In genomic region chr14:94136575-94137331, GRCh38 we compare ENCODE assay signal across 8 cellular contexts. TPM values are rescaled to one million over a fixed set of nuclear protein-coding genes. Genes with fewer than 3 reads are reported as not detected.
DNase-seq lines count a peak whose midpoint lies in the region; ATAC-seq, FAIRE-seq and TF ChIP-seq lines count a peak whose summit lies in the region.

No MANE protein-coding gene starts in this region.

- no peaks in the 10 kb centered on the region for H3K36me3 ChIP-seq in HepG2 (replicated peaks in 1 of 2; ENCODE audit: control insufficient read depth in 1 of 2, insufficient read depth in 2 of 2, low read length in 2 of 2)

- no peaks in the 10 kb centered on the region for H3K4me1 ChIP-seq in A549
- H3K4me1 ChIP-seq in HepG2 (ENCODE audit: insufficient read depth, low read length), result peaks cover 27% of the 10 kb centered on the region

- H3K36me3 Mint-ChIP-seq in chondrocyte (ENCODE audit: low read depth), result peaks cover 8% of the 10 kb centered on the region

- FAIRE-seq in A549 (lab: Jason Lieb, UNC), result peak; percentile 46
- peak; percentile 90 for FAIRE-seq in HepG2 (lab: Jason Lieb, UNC)

- no peak overlapping the region for H3K4me3 Mint-ChIP-seq in chondrocyte (ENCODE audit: unreplicated experiment)

- DNase-seq in A549 (ENCODE audit: low read depth in 1 of 2, low spot score in 1 of 2) (peak; percentile 74 to 83), NCI-H510A (lab: John Stamatoyannopoulos, UW) (peak; percentile 66), chondrocyte (ENCODE audit: low spot score) (no peak), HepG2 (ENCODE audit: low spot score) (peak; percentile 80)
- peak; percentile 70 to 88 for DNase-seq in activated CD4-positive, alpha-beta T cell treated with anti-CD3 and anti-CD28 coated beads for 24 hours (ENCODE audit: low read depth in 2 of 2)
- peak; percentile 55 to 84 (median 66) for DNase-seq in stimulated activated CD4-positive, alpha-beta T cell treated with anti-CD3 and anti-CD28 coated beads, TNF-alpha, amount 100 ng/mL, for 1 hour (ENCODE audit: low read depth in 3 of 3, low spot score in 1 of 3)

- H3K27ac ChIP-seq in A549 (no peak overlapping the region), HepG2 (ENCODE audit: extremely low read length, insufficient read depth, low read length) (no peak overlapping the region)

- H3K4me2 ChIP-seq in A549, result peak overlapping the region; percentile 45; the same call in 2 of the 3 replicates
- peak overlapping the region; percentile 76 for H3K4me2 ChIP-seq in HepG2 (ENCODE audit: low read depth, low read length)

- CTCF ChIA-PET in A549 (lab: Yijun Ruan, JAX), result interaction anchor here (0.6 to 3.9 kb wide), 65 partner anchors 9 to 1859 kb away, joined by 3 to 82 read pairs (median 4); partner anchors contain the start of gene OTUB2
- CTCF ChIA-PET in HepG2 (lab: Yijun Ruan, JAX; ENCODE audit: low intra/inter-chr PET ratio, low total read pairs), result interaction anchor here (0.7 to 1.7 kb wide), 7 partner anchors 86 to 200 kb away, joined by 3 to 12 read pairs (median 4); no protein-coding TSS in a partner anchor

- TF ChIP-seq EP300 in A549 (IDR thresholded peaks at IDR 0.05) (no peak), HepG2 (IDR thresholded peaks at IDR 0.05; ENCODE audit: low read depth in 2 of 2, low read length in 2 of 2) (no peak), HepG2 (CRISPR knock-in tag; IDR thresholded peaks at IDR 0.05; ENCODE audit: borderline replicate concordance) (no peak)

- in situ Hi-C loops in HepG2 (cut with HindIII; ENCODE audit: extremely low pct_ligation_motif_present, low pct_unique_long_range_greater_than_20kb), result loop anchor here (5.0 kb wide), 3 partner anchors 99 to 194 kb away; no protein-coding TSS in a partner anchor

- H3K79me2 ChIP-seq in HepG2 (ENCODE audit: insufficient read depth, low read length), result no peaks in the 10 kb centered on the region

- H3K9me3 ChIP-seq in A549 (no peaks in the 10 kb centered on the region), HepG2 (ENCODE audit: low read length) (peaks cover 8% of the 10 kb centered on the region)

- H3K9me3 Mint-ChIP-seq in chondrocyte (ENCODE audit: low read depth), result peaks cover 8% of the 10 kb centered on the region

- peak; percentile 85 for TF ChIP-seq CTCF in A549 (IDR thresholded peaks at IDR 0.05)
- TF ChIP-seq CTCF in chondrocyte (IDR thresholded peaks at IDR 0.05), result peak; percentile 95
- TF ChIP-seq CTCF in HepG2 (CRISPR knock-in tag; IDR thresholded peaks at IDR 0.05), result peak; percentile 98

- no peak overlapping the region for H3K4me3 ChIP-seq in A549
- H3K4me3 ChIP-seq in HepG2 (replicated peaks in 1 of 3; ENCODE audit: insufficient read depth in 1 of 3, low read depth in 2 of 3, low read length in 3 of 3), result peak overlapping the region in 2 of 3 experiments; percentile 19 to 48; a peak in 3 of 6 replicates

- WGBS in A549 (ENCODE audit: missing lambda C conversion rate), result 25% methylated on average over 18 of the region's 18 CpGs
- WGBS in HepG2 (ENCODE audit: low lambda C conversion rate), result 50% methylated on average over 9 of the region's 18 CpGs

- H3K27me3 ChIP-seq in HepG2 (ENCODE audit: control insufficient read depth in 1 of 2, insufficient read depth in 2 of 2, low read length in 2 of 2), result peaks cover 2 to 25% of the 10 kb centered on the region in 2 experiments; a peak in 4 of 5 replicates

- ATAC-seq in A549 (peak; percentile 87 to 98), GM18505 (IDR thresholded peaks at IDR 0.05; ENCODE audit: unreplicated experiment) (peak; percentile 80), HG03103 (IDR thresholded peaks at IDR 0.05; ENCODE audit: low read depth, unreplicated experiment) (peak; percentile 62), HepG2 (peak; percentile 93)

- POLR2A ChIA-PET in A549 (lab: Yijun Ruan, JAX) (interaction anchor here (1.3 kb wide), 2 partner anchors 56 to 86 kb away, joined by 4 to 6 read pairs; partner anchors contain the start of genes DDX24 and IFI27L1), HepG2 (lab: Yijun Ruan, JAX) (interaction anchor here (0.5 to 1.6 kb wide), 5 partner anchors 43 to 171 kb away, joined by 3 to 10 read pairs (median 5); partner anchors contain the start of gene SERPINA10)

- intact Hi-C loops in HepG2 (cut with micrococcal nuclease; ENCODE audit: unreplicated experiment), result loop anchor here (1.0 to 10.0 kb wide), 6 partner anchors 44 to 238 kb away; partner anchors contain the start of gene SERPINA10

- no peak overlapping the region for H3K27ac Mint-ChIP-seq in chondrocyte (ENCODE audit: unreplicated experiment)

- no peaks in the 10 kb centered on the region for H4K20me1 ChIP-seq in HepG2 (ENCODE audit: insufficient read depth, low read length)

- TF ChIP-seq POLR2A in A549 (IDR thresholded peaks at IDR 0.05; ENCODE audit: low read length) (no peak), GM18505 (IDR thresholded peaks at IDR 0.05; ENCODE audit: borderline replicate concordance, extremely low read depth, insufficient read depth, insufficient read length) (no peak), HepG2 (IDR thresholded peaks at IDR 0.05; ENCODE audit: insufficient read depth in 1 of 2, low read depth in 2 of 2, low read length in 2 of 2) (no peak)

- no peak overlapping the region for H3K9ac ChIP-seq in HepG2 (ENCODE audit: insufficient read depth, low read depth, low read length)

- peaks cover 18% of the 10 kb centered on the region for H3K27me3 Mint-ChIP-seq in chondrocyte (ENCODE audit: low read depth)

- no peak overlapping the region for H2AFZ ChIP-seq in HepG2 (ENCODE audit: low read length)

- no TSS peak for BruUV-seq in HepG2 (replicated peaks; lab: Mats Ljungman, UMichigan)

- TF ChIP-seq RAD21 in A549 (conservative IDR thresholded peaks at IDR 0.05 in 1 of 2, IDR thresholded peaks at IDR 0.05 in 1 of 2) (peak; percentile 84 to 93), HepG2 (CRISPR knock-in tag; IDR thresholded peaks at IDR 0.05) (peak; percentile 95)

- no peaks in the 10 kb centered on the region for H3K4me1 Mint-ChIP-seq in chondrocyte (ENCODE audit: low read depth)

RNA-seq across cellular contexts. Expression of gene IFI27L2, which starts 7.3 kb away (rescaled TPM):
- polyA plus RNA-seq in A549 (2011; rRNA removed) (20.3 and 26.9 TPM in 2 replicates), A549 (2017; fragmentation: RNase III; extraction: RNeasy Plus Mini Kit Qiagen cat#74134 plus additional on column Dnase treatment) (58.0 to 69.2 TPM (median 64.4 TPM) in 3 replicates), HepG2 (2011; rRNA removed) (4.8 and 6.9 TPM in 2 replicates)
- polyA plus RNA-seq in A549 (2012; cell fraction: cytosol; rRNA removed), result 64.6 and 67.6 TPM in 2 replicates
- 35.4 and 56.9 TPM in 2 replicates for polyA plus RNA-seq in A549 (2012; cell fraction: nucleus; rRNA removed)
- polyA minus RNA-seq in A549 (2011; rRNA and poly(A)+ RNA removed), result 4.5 and 5.7 TPM in 2 replicates
- total RNA-seq in chondrocyte (36.0 to 71.8 TPM (median 66.8 TPM) in 3 replicates), HepG2 (2016; rRNA removed; fragmentation: Illumina TruSeq; extraction: Trizol) (4.3 and 6.0 TPM in 2 replicates)
- total RNA-seq in HepG2 (2016; cell fraction: cytosol; rRNA removed; fragmentation: Illumina TruSeq; extraction: Trizol; ENCODE audit: low read depth), result 2.5 and 3.2 TPM in 2 replicates
- 5.0 and 5.5 TPM in 2 replicates for total RNA-seq in HepG2 (2016; cell fraction: insoluble cytoplasmic fraction; rRNA removed; fragmentation: Illumina TruSeq; extraction: Trizol)
- 3.6 and 3.7 TPM in 2 replicates for total RNA-seq in HepG2 (2016; cell fraction: membrane; rRNA removed; fragmentation: Illumina TruSeq; extraction: Trizol)
- 1.6 and 1.9 TPM in 2 replicates for total RNA-seq in HepG2 (2016; cell fraction: nucleus; rRNA removed; fragmentation: Illumina TruSeq; extraction: Trizol)
- 9.7 and 10.5 TPM in 2 replicates for polyA plus RNA-seq in HepG2 (2011; cell fraction: cytosol; rRNA removed)
- 3.1 and 4.9 TPM in 2 replicates for polyA plus RNA-seq in HepG2 (2011; cell fraction: nucleus; rRNA removed)
- 2.3 and 4.8 TPM in 2 replicates for polyA plus RNA-seq in HepG2 (2012)
- 3.7 and 4.6 TPM in 2 replicates for polyA plus RNA-seq in HepG2 (2016; cell fraction: cytosol; fragmentation: Illumina TruSeq; extraction: Trizol; ENCODE audit: low read depth)
- 6.3 and 6.5 TPM in 2 replicates for polyA plus RNA-seq in HepG2 (2016; cell fraction: insoluble cytoplasmic fraction; fragmentation: Illumina TruSeq; extraction: Trizol; ENCODE audit: low read depth)
- polyA plus RNA-seq in HepG2 (2016; cell fraction: membrane; fragmentation: Illumina TruSeq; extraction: Trizol; ENCODE audit: low read depth), result 2.3 and 3.4 TPM in 2 replicates
- 2.8 and 4.6 TPM in 2 replicates for polyA plus RNA-seq in HepG2 (2016; cell fraction: nucleus; fragmentation: Illumina TruSeq; extraction: Trizol; ENCODE audit: insufficient read depth, low read depth)
- polyA minus RNA-seq in HepG2 (2011; rRNA and poly(A)+ RNA removed; ENCODE audit: low replicate concordance), result 1.5 and 6.0 TPM in 2 replicates
- polyA minus RNA-seq in HepG2 (2011; cell fraction: cytosol; rRNA and poly(A)+ RNA removed), result not detected in 2 replicates
- polyA minus RNA-seq in HepG2 (2011; cell fraction: nucleus; rRNA and poly(A)+ RNA removed), result 1.1 TPM in 1 of 2 replicates, not detected in the other

RNA-seq across cellular contexts. Expression of gene IFI27, which starts 26.2 kb away (rescaled TPM):
- polyA plus RNA-seq in A549 (2011; rRNA removed) (1.3 and 2.2 TPM in 2 replicates), A549 (2017; fragmentation: RNase III; extraction: RNeasy Plus Mini Kit Qiagen cat#74134 plus additional on column Dnase treatment) (0.76 to 0.90 TPM (median 0.76 TPM) in 3 replicates), HepG2 (2011; rRNA removed) (1.7 and 2.3 TPM in 2 replicates)
- polyA plus RNA-seq in A549 (2012; cell fraction: cytosol; rRNA removed), result 1.4 and 1.9 TPM in 2 replicates
- polyA plus RNA-seq in A549 (2012; cell fraction: nucleus; rRNA removed), result 8.7 and 12.4 TPM in 2 replicates
- 0.87 and 1.7 TPM in 2 replicates for polyA minus RNA-seq in A549 (2011; rRNA and poly(A)+ RNA removed)
- total RNA-seq in chondrocyte (1.5 to 3.3 TPM (median 1.5 TPM) in 3 replicates), HepG2 (2016; rRNA removed; fragmentation: Illumina TruSeq; extraction: Trizol) (1.2 and 2.0 TPM in 2 replicates)
- total RNA-seq in HepG2 (2016; cell fraction: cytosol; rRNA removed; fragmentation: Illumina TruSeq; extraction: Trizol; ENCODE audit: low read depth), result 1.2 TPM in 1 of 2 replicates, not detected in the other
- 1.4 and 1.6 TPM in 2 replicates for total RNA-seq in HepG2 (2016; cell fraction: insoluble cytoplasmic fraction; rRNA removed; fragmentation: Illumina TruSeq; extraction: Trizol)
- total RNA-seq in HepG2 (2016; cell fraction: membrane; rRNA removed; fragmentation: Illumina TruSeq; extraction: Trizol), result 0.80 and 1.1 TPM in 2 replicates
- 1.3 and 2.1 TPM in 2 replicates for total RNA-seq in HepG2 (2016; cell fraction: nucleus; rRNA removed; fragmentation: Illumina TruSeq; extraction: Trizol)
- polyA plus RNA-seq in HepG2 (2011; cell fraction: cytosol; rRNA removed), result 2.5 and 3.5 TPM in 2 replicates
- 2.2 and 2.7 TPM in 2 replicates for polyA plus RNA-seq in HepG2 (2011; cell fraction: nucleus; rRNA removed)
- polyA plus RNA-seq in HepG2 (2012), result 1.0 and 1.3 TPM in 2 replicates
- 0.75 and 0.84 TPM in 2 replicates for polyA plus RNA-seq in HepG2 (2016; cell fraction: cytosol; fragmentation: Illumina TruSeq; extraction: Trizol; ENCODE audit: low read depth)
- polyA plus RNA-seq in HepG2 (2016; cell fraction: insoluble cytoplasmic fraction; fragmentation: Illumina TruSeq; extraction: Trizol; ENCODE audit: low read depth), result 0.77 and 0.79 TPM in 2 replicates
- 0.64 and 1.1 TPM in 2 replicates for polyA plus RNA-seq in HepG2 (2016; cell fraction: membrane; fragmentation: Illumina TruSeq; extraction: Trizol; ENCODE audit: low read depth)
- polyA plus RNA-seq in HepG2 (2016; cell fraction: nucleus; fragmentation: Illumina TruSeq; extraction: Trizol; ENCODE audit: insufficient read depth, low read depth), result 2.4 and 2.5 TPM in 2 replicates
- polyA minus RNA-seq in HepG2 (2011; rRNA and poly(A)+ RNA removed; ENCODE audit: low replicate concordance), result 2.4 and 59.0 TPM in 2 replicates
- polyA minus RNA-seq in HepG2 (2011; cell fraction: cytosol; rRNA and poly(A)+ RNA removed), result not detected in 2 replicates
- 0.39 and 1.1 TPM in 2 replicates for polyA minus RNA-seq in HepG2 (2011; cell fraction: nucleus; rRNA and poly(A)+ RNA removed)

RNA-seq across cellular contexts. Expression of gene PPP4R4, which starts 37.4 kb away (rescaled TPM):
- polyA plus RNA-seq in A549 (2011; rRNA removed) (0.21 and 0.25 TPM in 2 replicates), A549 (2017; fragmentation: RNase III; extraction: RNeasy Plus Mini Kit Qiagen cat#74134 plus additional on column Dnase treatment) (0.08 to 0.21 TPM (median 0.12 TPM) in 3 replicates), HepG2 (2011; rRNA removed) (6.9 and 9.5 TPM in 2 replicates)
- polyA plus RNA-seq in A549 (2012; cell fraction: cytosol; rRNA removed), result 0.01 and 0.05 TPM in 2 replicates
- not detected in 2 replicates for polyA plus RNA-seq in A549 (2012; cell fraction: nucleus; rRNA removed)
- polyA minus RNA-seq in A549 (2011; rRNA and poly(A)+ RNA removed), result not detected in 2 replicates
- total RNA-seq in chondrocyte (0.22 TPM in 1 of 3 replicates, not detected in the others), HepG2 (2016; rRNA removed; fragmentation: Illumina TruSeq; extraction: Trizol) (19.8 and 21.2 TPM in 2 replicates)
- total RNA-seq in HepG2 (2016; cell fraction: cytosol; rRNA removed; fragmentation: Illumina TruSeq; extraction: Trizol; ENCODE audit: low read depth), result 11.0 and 11.2 TPM in 2 replicates
- 18.6 and 21.8 TPM in 2 replicates for total RNA-seq in HepG2 (2016; cell fraction: insoluble cytoplasmic fraction; rRNA removed; fragmentation: Illumina TruSeq; extraction: Trizol)
- total RNA-seq in HepG2 (2016; cell fraction: membrane; rRNA removed; fragmentation: Illumina TruSeq; extraction: Trizol), result 22.0 and 22.8 TPM in 2 replicates
- 30.3 and 33.4 TPM in 2 replicates for total RNA-seq in HepG2 (2016; cell fraction: nucleus; rRNA removed; fragmentation: Illumina TruSeq; extraction: Trizol)
- 3.2 and 4.3 TPM in 2 replicates for polyA plus RNA-seq in HepG2 (2011; cell fraction: cytosol; rRNA removed)
- polyA plus RNA-seq in HepG2 (2011; cell fraction: nucleus; rRNA removed), result 5.9 and 7.3 TPM in 2 replicates
- 6.4 and 9.4 TPM in 2 replicates for polyA plus RNA-seq in HepG2 (2012)
- polyA plus RNA-seq in HepG2 (2016; cell fraction: cytosol; fragmentation: Illumina TruSeq; extraction: Trizol; ENCODE audit: low read depth), result 9.3 and 13.3 TPM in 2 replicates
- 20.1 and 21.1 TPM in 2 replicates for polyA plus RNA-seq in HepG2 (2016; cell fraction: insoluble cytoplasmic fraction; fragmentation: Illumina TruSeq; extraction: Trizol; ENCODE audit: low read depth)
- polyA plus RNA-seq in HepG2 (2016; cell fraction: membrane; fragmentation: Illumina TruSeq; extraction: Trizol; ENCODE audit: low read depth), result 13.0 and 13.8 TPM in 2 replicates
- 21.4 and 24.0 TPM in 2 replicates for polyA plus RNA-seq in HepG2 (2016; cell fraction: nucleus; fragmentation: Illumina TruSeq; extraction: Trizol; ENCODE audit: insufficient read depth, low read depth)
- polyA minus RNA-seq in HepG2 (2011; rRNA and poly(A)+ RNA removed; ENCODE audit: low replicate concordance), result 22.1 TPM in 1 of 2 replicates, not detected in the other
- 3.2 and 7.4 TPM in 2 replicates for polyA minus RNA-seq in HepG2 (2011; cell fraction: cytosol; rRNA and poly(A)+ RNA removed)
- 49.6 and 60.8 TPM in 2 replicates for polyA minus RNA-seq in HepG2 (2011; cell fraction: nucleus; rRNA and poly(A)+ RNA removed)

RNA-seq across cellular contexts. Expression of gene IFI27L1, which starts 55.6 kb away (rescaled TPM):
- 13.4 and 15.9 TPM in 2 replicates for polyA plus RNA-seq in A549 (2011; rRNA removed)
- polyA plus RNA-seq in A549 (2012; cell fraction: cytosol; rRNA removed), result 20.4 and 25.9 TPM in 2 replicates
- 17.8 and 21.5 TPM in 2 replicates for polyA plus RNA-seq in A549 (2012; cell fraction: nucleus; rRNA removed)
- 23.2 to 28.0 TPM (median 27.0 TPM) in 3 replicates for polyA plus RNA-seq in A549 (2017; fragmentation: RNase III; extraction: RNeasy Plus Mini Kit Qiagen cat#74134 plus additional on column Dnase treatment)
- polyA minus RNA-seq in A549 (2011; rRNA and poly(A)+ RNA removed), result 7.4 and 8.8 TPM in 2 replicates
- 33.0 to 35.0 TPM (median 33.6 TPM) in 3 replicates for total RNA-seq in chondrocyte
- total RNA-seq in HepG2 (2016; rRNA removed; fragmentation: Illumina TruSeq; extraction: Trizol), result 19.0 and 19.3 TPM in 2 replicates
- total RNA-seq in HepG2 (2016; cell fraction: cytosol; rRNA removed; fragmentation: Illumina TruSeq; extraction: Trizol; ENCODE audit: low read depth), result 6.4 and 9.9 TPM in 2 replicates
- total RNA-seq in HepG2 (2016; cell fraction: insoluble cytoplasmic fraction; rRNA removed; fragmentation: Illumina TruSeq; extraction: Trizol), result 18.3 and 20.8 TPM in 2 replicates
- total RNA-seq in HepG2 (2016; cell fraction: membrane; rRNA removed; fragmentation: Illumina TruSeq; extraction: Trizol), result 10.0 and 10.1 TPM in 2 replicates
- 14.3 and 16.2 TPM in 2 replicates for total RNA-seq in HepG2 (2016; cell fraction: nucleus; rRNA removed; fragmentation: Illumina TruSeq; extraction: Trizol)
- 9.6 and 11.9 TPM in 2 replicates for polyA plus RNA-seq in HepG2 (2011; rRNA removed)
- polyA plus RNA-seq in HepG2 (2011; cell fraction: cytosol; rRNA removed), result 14.3 and 18.1 TPM in 2 replicates
- polyA plus RNA-seq in HepG2 (2011; cell fraction: nucleus; rRNA removed), result 13.5 TPM in 2 replicates
- 8.0 and 11.2 TPM in 2 replicates for polyA plus RNA-seq in HepG2 (2012)
- 5.6 and 7.8 TPM in 2 replicates for polyA plus RNA-seq in HepG2 (2016; cell fraction: cytosol; fragmentation: Illumina TruSeq; extraction: Trizol; ENCODE audit: low read depth)
- polyA plus RNA-seq in HepG2 (2016; cell fraction: insoluble cytoplasmic fraction; fragmentation: Illumina TruSeq; extraction: Trizol; ENCODE audit: low read depth), result 12.7 and 14.3 TPM in 2 replicates
- 5.7 and 8.7 TPM in 2 replicates for polyA plus RNA-seq in HepG2 (2016; cell fraction: membrane; fragmentation: Illumina TruSeq; extraction: Trizol; ENCODE audit: low read depth)
- polyA plus RNA-seq in HepG2 (2016; cell fraction: nucleus; fragmentation: Illumina TruSeq; extraction: Trizol; ENCODE audit: insufficient read depth, low read depth), result 26.6 and 29.4 TPM in 2 replicates
- 5.1 and 14.3 TPM in 2 replicates for polyA minus RNA-seq in HepG2 (2011; rRNA and poly(A)+ RNA removed; ENCODE audit: low replicate concordance)
- polyA minus RNA-seq in HepG2 (2011; cell fraction: cytosol; rRNA and poly(A)+ RNA removed), result 2.7 and 3.1 TPM in 2 replicates
- polyA minus RNA-seq in HepG2 (2011; cell fraction: nucleus; rRNA and poly(A)+ RNA removed), result 5.5 and 8.3 TPM in 2 replicates

RNA-seq across cellular contexts. Expression of gene DDX24, which starts 55.8 kb away (rescaled TPM):
- polyA plus RNA-seq in A549 (2011; rRNA removed), result 161 and 169 TPM in 2 replicates
- polyA plus RNA-seq in A549 (2012; cell fraction: cytosol; rRNA removed), result 98.5 and 100 TPM in 2 replicates
- 95.5 and 140 TPM in 2 replicates for polyA plus RNA-seq in A549 (2012; cell fraction: nucleus; rRNA removed)
- polyA plus RNA-seq in A549 (2017; fragmentation: RNase III; extraction: RNeasy Plus Mini Kit Qiagen cat#74134 plus additional on column Dnase treatment), result 117 to 127 TPM (median 121 TPM) in 3 replicates
- polyA minus RNA-seq in A549 (2011; rRNA and poly(A)+ RNA removed), result 107 and 128 TPM in 2 replicates
- total RNA-seq in chondrocyte, result 136 to 151 TPM (median 149 TPM) in 3 replicates
- 149 and 215 TPM in 2 replicates for total RNA-seq in HepG2 (2016; rRNA removed; fragmentation: Illumina TruSeq; extraction: Trizol)
- total RNA-seq in HepG2 (2016; cell fraction: cytosol; rRNA removed; fragmentation: Illumina TruSeq; extraction: Trizol; ENCODE audit: low read depth), result 8.8 and 12.3 TPM in 2 replicates
- 152 and 207 TPM in 2 replicates for total RNA-seq in HepG2 (2016; cell fraction: insoluble cytoplasmic fraction; rRNA removed; fragmentation: Illumina TruSeq; extraction: Trizol)
- 25.6 and 27.8 TPM in 2 replicates for total RNA-seq in HepG2 (2016; cell fraction: membrane; rRNA removed; fragmentation: Illumina TruSeq; extraction: Trizol)
- total RNA-seq in HepG2 (2016; cell fraction: nucleus; rRNA removed; fragmentation: Illumina TruSeq; extraction: Trizol), result 84.5 and 106 TPM in 2 replicates
- 62.3 and 67.3 TPM in 2 replicates for polyA plus RNA-seq in HepG2 (2011; rRNA removed)
- 38.2 and 50.1 TPM in 2 replicates for polyA plus RNA-seq in HepG2 (2011; cell fraction: cytosol; rRNA removed)
- 56.2 and 66.5 TPM in 2 replicates for polyA plus RNA-seq in HepG2 (2011; cell fraction: nucleus; rRNA removed)
- 86.8 and 88.0 TPM in 2 replicates for polyA plus RNA-seq in HepG2 (2012)
- polyA plus RNA-seq in HepG2 (2016; cell fraction: cytosol; fragmentation: Illumina TruSeq; extraction: Trizol; ENCODE audit: low read depth), result 5.2 and 6.0 TPM in 2 replicates
- 160 and 163 TPM in 2 replicates for polyA plus RNA-seq in HepG2 (2016; cell fraction: insoluble cytoplasmic fraction; fragmentation: Illumina TruSeq; extraction: Trizol; ENCODE audit: low read depth)
- 12.6 and 13.0 TPM in 2 replicates for polyA plus RNA-seq in HepG2 (2016; cell fraction: membrane; fragmentation: Illumina TruSeq; extraction: Trizol; ENCODE audit: low read depth)
- 104 and 108 TPM in 2 replicates for polyA plus RNA-seq in HepG2 (2016; cell fraction: nucleus; fragmentation: Illumina TruSeq; extraction: Trizol; ENCODE audit: insufficient read depth, low read depth)
- polyA minus RNA-seq in HepG2 (2011; rRNA and poly(A)+ RNA removed; ENCODE audit: low replicate concordance), result 50.1 and 167 TPM in 2 replicates
- 37.3 and 43.9 TPM in 2 replicates for polyA minus RNA-seq in HepG2 (2011; cell fraction: cytosol; rRNA and poly(A)+ RNA removed)
- polyA minus RNA-seq in HepG2 (2011; cell fraction: nucleus; rRNA and poly(A)+ RNA removed), result 50.2 and 79.2 TPM in 2 replicates

Comparison
In these comparisons a context has a peak if more than half of its experiments do, and no peak if none do; other contexts are left out.
1. Of the 38 proteins assayed by ChIP-seq in both HepG2 and A549: peak only in HepG2: FOSL2, PHF8 and ZFP36; only in A549: none; in both: CTCF, RAD21 and SMC3; in neither: 30; mixed calls (peak in some experiments, not most) for 2.